ENCODE assay signal across 8 cellular contexts in the genomic region with DNA sequence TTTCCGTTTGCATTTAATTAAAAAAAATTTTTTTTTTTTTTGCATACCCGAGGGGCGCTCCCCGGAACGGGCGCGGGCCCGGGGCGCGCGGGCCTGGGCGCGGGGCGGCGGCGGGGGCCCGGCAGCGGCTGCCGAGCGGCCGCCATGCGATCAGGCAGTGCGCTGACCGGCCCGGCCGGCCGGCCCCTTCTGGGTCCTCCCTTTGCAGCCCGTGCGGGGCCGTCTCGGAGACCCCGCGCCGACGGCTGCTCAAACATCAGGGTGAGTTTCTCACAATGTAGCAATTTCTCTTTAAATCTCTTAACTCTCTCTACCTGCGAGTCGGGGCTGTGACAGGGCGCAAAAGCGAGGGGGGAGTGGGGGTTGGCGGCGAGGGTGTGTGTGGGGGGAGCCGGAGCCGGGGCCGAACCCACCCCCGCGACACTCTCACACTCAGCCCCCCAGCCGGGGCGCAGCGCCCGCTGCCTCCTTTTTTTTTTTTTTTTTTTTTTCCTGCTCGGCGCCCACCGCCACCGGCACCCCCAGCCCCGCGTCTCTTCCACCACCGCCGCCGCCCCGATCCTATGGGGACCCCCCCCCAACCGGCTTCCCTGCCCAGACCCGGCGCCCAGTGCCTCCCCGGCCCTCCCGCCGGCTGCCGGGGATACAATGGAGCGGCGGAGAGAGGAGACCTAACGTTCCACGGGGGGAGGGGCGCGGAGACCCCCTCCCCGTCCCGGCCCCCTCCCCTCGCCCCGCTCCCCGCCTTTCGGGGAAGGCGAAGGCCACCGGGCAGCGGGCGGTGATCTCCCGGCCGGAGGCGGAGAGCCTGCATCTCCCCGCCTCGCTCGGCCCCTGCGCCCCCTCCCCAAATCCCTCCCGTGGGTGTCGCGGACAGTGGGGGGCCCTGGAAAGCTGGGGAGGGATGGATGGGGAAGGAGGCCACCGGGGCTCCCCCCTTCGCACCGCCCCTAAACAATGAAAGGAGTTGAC. TPM values are rescaled to one million over a fixed set of nuclear protein-coding genes. Genes with fewer than 3 reads are reported as not detected.
DNase-seq lines count a peak whose midpoint lies in the region; ATAC-seq and TF ChIP-seq lines count a peak whose summit lies in the region.

A gene (plus strand): TSS at position 227 of the 972 bp plus-strand sequence. CDS start 64,441 bp downstream, outside the sequence.

- H3K4me1 Mint-ChIP-seq in natural killer cell, result peaks cover 22 to 36% of the 10 kb centered on the region in 2 donors
- peaks cover 32 to 44% of the 10 kb centered on the region in 2 donors for H3K4me1 Mint-ChIP-seq in stimulated activated naive B cell treated with anti-CD40 and anti-IgM and Interleukin-4, amounts not matched to agents 10 μg/mL and 1 μg/mL and 100 μg/mL, for 72 hours

- ATAC-seq in GM21529 (IDR thresholded peaks at IDR 0.05; ENCODE audit: unreplicated experiment) (peak; percentile 38), natural killer cell (peak; percentile 72 to 87 (median 74))
- ATAC-seq in stimulated activated naive B cell treated with anti-CD40 and anti-IgM and Interleukin-4, amounts not matched to agents 10 μg/mL and 1 μg/mL and 100 μg/mL, for 72 hours (replicated peaks), result peak; percentile 70 to 74

- H3K4me3 Mint-ChIP-seq in natural killer cell, result peak within 1 kb of the TSS; percentile 96
- H3K4me3 Mint-ChIP-seq in stimulated activated naive B cell treated with anti-CD40 and anti-IgM and Interleukin-4, amounts not matched to agents 10 μg/mL and 1 μg/mL and 100 μg/mL, for 72 hours, result peak within 1 kb of the TSS; percentile 94 to 95

- TF ChIP-seq CTCF in fibroblast of pulmonary artery (IDR thresholded peaks at IDR 0.05; ENCODE audit: low read length, missing control alignments) (no peak), natural killer cell (IDR thresholded peaks at IDR 0.05) (no peak)

- H3K9me3 Mint-ChIP-seq in natural killer cell, result no peaks in the 10 kb centered on the region
- no peaks in the 10 kb centered on the region for H3K9me3 Mint-ChIP-seq in stimulated activated naive B cell treated with anti-CD40 and anti-IgM and Interleukin-4, amounts not matched to agents 10 μg/mL and 1 μg/mL and 100 μg/mL, for 72 hours

- intact Hi-C loops in natural killer cell (cut with micrococcal nuclease), result loop anchor here (1.0 to 2.0 kb wide), 2 partner anchors 9 to 94 kb away; a partner anchor contains a TSS

- peak; percentile 95 for DNase-seq in DMS53 (lab: John Stamatoyannopoulos, UW)
- peak; percentile 60 for DNase-seq in Jurkat, Clone E6-1 (ENCODE audit: low read depth, low spot score)
- peak; percentile 89 for DNase-seq in RKO (ENCODE audit: low spot score)
- DNase-seq in activated T-helper 9 cell treated with anti-CD3 and anti-CD28 coated beads, Interleukin-2, amount 50 U/mL, for 16 hours (ENCODE audit: low read depth), result peak; percentile 71
- DNase-seq in fibroblast of pulmonary artery (ENCODE audit: low read depth), result peak; percentile 83
- peak; percentile 84 for DNase-seq in natural killer cell
- peak; percentile 71 for DNase-seq in stimulated activated naive B cell treated with anti-CD40 and anti-IgM and Interleukin-4, amounts not matched to agents 10 μg/mL and 1 μg/mL and 100 μg/mL, for 72 hours

- peak within 1 kb of the TSS; percentile 88 for H3K27ac Mint-ChIP-seq in natural killer cell
- H3K27ac Mint-ChIP-seq in stimulated activated naive B cell treated with anti-CD40 and anti-IgM and Interleukin-4, amounts not matched to agents 10 μg/mL and 1 μg/mL and 100 μg/mL, for 72 hours, result peak within 1 kb of the TSS; percentile 97

- peak within 1 kb of the TSS; percentile 75 for H3K4me3 ChIP-seq in Jurkat, Clone E6-1 (ENCODE audit: low read length)
- peak within 1 kb of the TSS; percentile 88 for H3K4me3 ChIP-seq in fibroblast of pulmonary artery (replicated peaks; ENCODE audit: low read depth, low read length)

- H3K36me3 Mint-ChIP-seq in natural killer cell, result no peaks in the 10 kb centered on the region
- H3K36me3 Mint-ChIP-seq in stimulated activated naive B cell treated with anti-CD40 and anti-IgM and Interleukin-4, amounts not matched to agents 10 μg/mL and 1 μg/mL and 100 μg/mL, for 72 hours, result peaks cover 1 to 5% of the 10 kb centered on the region in 2 donors

- no peaks in the 10 kb centered on the region for H3K27me3 Mint-ChIP-seq in natural killer cell (ENCODE audit: low read depth in 2 of 2)
- H3K27me3 Mint-ChIP-seq in stimulated activated naive B cell treated with anti-CD40 and anti-IgM and Interleukin-4, amounts not matched to agents 10 μg/mL and 1 μg/mL and 100 μg/mL, for 72 hours, result peaks cover 0 to 1% of the 10 kb centered on the region in 2 donors

RNA-seq across cellular contexts. Expression of the gene that starts here (rescaled TPM):
- 8.0 TPM for polyA plus RNA-seq in Jurkat, Clone E6-1 (2012; ENCODE audit: insufficient read depth, insufficient read length)
- 10 to 100 TPM; 31.9 to 37.4 (median 34.1) TPM for total RNA-seq in natural killer cell

Comparison
In these comparisons a context has a peak if more than half of its experiments do, and no peak if none do; other contexts are left out.
1. Peak in every context shown above with its lines: DNase-seq, ATAC-seq and H3K4me3 ChIP-seq.